8 cellular contexts compared by ENCODE assay signal in genomic region chr9:137605146-137606004, GRCh38. TPM values are rescaled to one million over a fixed set of nuclear protein-coding genes. Genes with fewer than 3 reads are reported as not detected.
DNase-seq lines count a peak whose midpoint lies in the region; ATAC-seq and TF ChIP-seq lines count a peak whose summit lies in the region.

TSS of gene ARRDC1 (plus strand) at chr9:137605686. CDS start at chr9:137605718, 32 bp downstream.

- H3K27ac Mint-ChIP-seq in activated B cell treated with CpG ODN at 0.5 μM for 24 hours = no peak within 1 kb of the TSS

- ATAC-seq in GM18520 (IDR thresholded peaks at IDR 0.05; ENCODE audit: unreplicated experiment) = peak; percentile 87
- peak; percentile 63 for ATAC-seq in HG03064 (IDR thresholded peaks at IDR 0.05; ENCODE audit: low read depth, unreplicated experiment)
- ATAC-seq in activated B cell treated with CpG ODN at 0.5 μM for 24 hours (ENCODE audit: low read depth) = peak; percentile 89

- no peaks in the 10 kb centered on the region for H3K36me3 Mint-ChIP-seq in activated B cell treated with CpG ODN at 0.5 μM for 24 hours (ENCODE audit: low read depth)

- no peaks in the 10 kb centered on the region for H3K27me3 Mint-ChIP-seq in activated B cell treated with CpG ODN at 0.5 μM for 24 hours

- H3K4me1 Mint-ChIP-seq in activated B cell treated with CpG ODN at 0.5 μM for 24 hours = peaks cover 17% of the 10 kb centered on the region

- peak within 1 kb of the TSS; percentile 75 for H3K4me3 Mint-ChIP-seq in activated B cell treated with CpG ODN at 0.5 μM for 24 hours

- POLR2A ChIA-PET in activated B cell treated with CpG ODN at 0.5 μM for 24 hours (lab: Charles Lee) = interaction anchor here (0.5 to 1.3 kb wide), 11 partner anchors 9 to 1054 kb away, joined by 3 to 29 read pairs (median 7); partner anchors contain the start of genes DPH7, EHMT1, MRPL41 and ZMYND19

- TF ChIP-seq CTCF in activated B cell treated with CpG ODN at 0.5 μM for 24 hours (IDR thresholded peaks at IDR 0.05) (no peak), cardiac fibroblast (IDR thresholded peaks at IDR 0.05; ENCODE audit: low read depth, low read length) (no peak)

- DNase-seq in 8988T (peak; percentile 83), NCI-H2227 treated with DMSO at 0.1 percent for 48 hours (lab: John Stamatoyannopoulos, UW) (peak; percentile 74), activated B cell treated with CpG ODN at 0.5 μM for 24 hours (peak; percentile 82), cardiac fibroblast (ENCODE audit: low read depth in 2 of 2) (peak; percentile 89 to 95), iris pigment epithelial cell (ENCODE audit: low read depth) (peak; percentile 84)
- DNase-seq in stimulated activated CD4-positive, alpha-beta T cell treated with anti-CD3 and anti-CD28 coated beads, Interleukin-12 subunit alpha, Interleukin-12 subunit beta, amount 100 ng/mL, for 24 hours (ENCODE audit: low read depth in 2 of 2) = peak; percentile 85 to 88

- intact Hi-C loops in activated B cell treated with CpG ODN at 0.5 μM for 24 hours (cut with micrococcal nuclease) = loop anchor here (1.0 to 2.0 kb wide), 5 partner anchors 13 to 147 kb away; partner anchors contain the start of genes DPH7, MRPL41, NSMF and ZMYND19

- peak within 1 kb of the TSS; percentile 44 to 72 for H3K4me3 ChIP-seq in cardiac fibroblast (replicated peaks in 1 of 2; ENCODE audit: low read depth in 2 of 2, low read length in 2 of 2)

- no peaks in the 10 kb centered on the region for H3K9me3 Mint-ChIP-seq in activated B cell treated with CpG ODN at 0.5 μM for 24 hours

- CTCF ChIA-PET in activated B cell treated with CpG ODN at 0.5 μM for 24 hours (lab: Charles Lee) = no interaction called here

RNA-seq across cellular contexts. Expression of gene ARRDC1, which starts in this region (rescaled TPM):
- total RNA-seq in activated B cell treated with CpG ODN at 0.5 μM for 24 hours = 56.9 and 58.3 TPM in 2 replicates

Comparison
In these comparisons a context has a peak if more than half of its experiments do, and no peak if none do; other contexts are left out.
1. Peak in every context shown above with its lines: DNase-seq, ATAC-seq and H3K4me3 ChIP-seq.